Comparison of ENCODE assay signal across 8 cellular contexts in genomic region chr6:35730745-35731413, GRCh38. TPM values are rescaled to one million over a fixed set of nuclear protein-coding genes. Genes with fewer than 3 reads are reported as not detected.
DNase-seq lines count a peak whose midpoint lies in the region; ATAC-seq, FAIRE-seq and TF ChIP-seq lines count a peak whose summit lies in the region.

No MANE protein-coding gene starts in this region.

- no peak for FAIRE-seq in astrocyte (lab: Jason Lieb, UNC)

- peak overlapping the region; percentile 82 for H3K4me3 Mint-ChIP-seq in activated naive CD4-positive, alpha-beta T cell treated with anti-CD3 and anti-CD28 coated beads, Interleukin-2, amount 50 U/mL, for 24 hours
- peak overlapping the region; percentile 74 for H3K4me3 Mint-ChIP-seq in astrocyte (ENCODE audit: unreplicated experiment)
- peak overlapping the region; percentile 95 for H3K4me3 Mint-ChIP-seq in memory B cell
- H3K4me3 Mint-ChIP-seq in type B pancreatic cell, result peak overlapping the region; percentile 96

- ATAC-seq in memory B cell (ENCODE audit: low read depth) (peak; percentile 0), GM19452 (IDR thresholded peaks at IDR 0.05; ENCODE audit: unreplicated experiment) (no peak)

- H2AFZ ChIP-seq in astrocyte (ENCODE audit: low read depth, low read length), result no peak overlapping the region

- H3K27ac ChIP-seq in astrocyte (ENCODE audit: low read depth, low read length), result no peak overlapping the region

- peak overlapping the region; percentile 65 for H3K27ac Mint-ChIP-seq in activated naive CD4-positive, alpha-beta T cell treated with anti-CD3 and anti-CD28 coated beads, Interleukin-2, amount 50 U/mL, for 24 hours
- H3K27ac Mint-ChIP-seq in astrocyte (ENCODE audit: unreplicated experiment) (no peak overlapping the region), memory B cell (peak overlapping the region; percentile 95), type B pancreatic cell (peak overlapping the region; percentile 58)

- no peaks in the 10 kb centered on the region for H3K27me3 Mint-ChIP-seq in activated naive CD4-positive, alpha-beta T cell treated with anti-CD3 and anti-CD28 coated beads, Interleukin-2, amount 50 U/mL, for 24 hours
- H3K27me3 Mint-ChIP-seq in astrocyte (ENCODE audit: low read depth, unreplicated experiment) (peaks cover 21% of the 10 kb centered on the region), memory B cell (no peaks in the 10 kb centered on the region), type B pancreatic cell (peaks cover 10% of the 10 kb centered on the region)

- H3K36me3 ChIP-seq in astrocyte (ENCODE audit: insufficient read depth, low read length), result no peaks in the 10 kb centered on the region

- H3K9ac ChIP-seq in astrocyte (ENCODE audit: low read length), result no peak overlapping the region

- H3K4me1 ChIP-seq in astrocyte (ENCODE audit: insufficient read depth, low read length), result peaks cover 36% of the 10 kb centered on the region

- H3K4me2 ChIP-seq in astrocyte (ENCODE audit: low read length), result peak overlapping the region; percentile 88

- H3K9me3 ChIP-seq in astrocyte (ENCODE audit: insufficient read depth, low read depth, low read length), result no peaks in the 10 kb centered on the region

- TF ChIP-seq CTCF in astrocyte (IDR thresholded peaks at IDR 0.05; ENCODE audit: insufficient read depth, low read depth, low read length) (no peak), type B pancreatic cell (conservative IDR thresholded peaks at IDR 0.05) (no peak), GM20000 (IDR thresholded peaks at IDR 0.05; ENCODE audit: extremely low read depth, missing control alignments) (no peak)

- no peak for DNase-seq in activated naive CD4-positive, alpha-beta T cell treated with Interleukin-2 at 50 U/mL for 16 hours
- DNase-seq in astrocyte (ENCODE audit: low read depth) (no peak), memory B cell (ENCODE audit: low spot score in 2 of 2) (no peak), type B pancreatic cell (ENCODE audit: extremely low spot score, unreplicated experiment) (no peak), NCI-H1436 (lab: John Stamatoyannopoulos, UW) (no peak), GM20000 (ENCODE audit: low spot score) (no peak)

- H3K36me3 Mint-ChIP-seq in activated naive CD4-positive, alpha-beta T cell treated with anti-CD3 and anti-CD28 coated beads, Interleukin-2, amount 50 U/mL, for 24 hours, result no peaks in the 10 kb centered on the region
- no peaks in the 10 kb centered on the region for H3K36me3 Mint-ChIP-seq in astrocyte (ENCODE audit: low read depth, unreplicated experiment)
- H3K36me3 Mint-ChIP-seq in memory B cell, result no peaks in the 10 kb centered on the region
- no peaks in the 10 kb centered on the region for H3K36me3 Mint-ChIP-seq in type B pancreatic cell

- no peaks in the 10 kb centered on the region for H3K9me3 Mint-ChIP-seq in activated naive CD4-positive, alpha-beta T cell treated with anti-CD3 and anti-CD28 coated beads, Interleukin-2, amount 50 U/mL, for 24 hours
- H3K9me3 Mint-ChIP-seq in astrocyte (ENCODE audit: unreplicated experiment) (no peaks in the 10 kb centered on the region), memory B cell (no peaks in the 10 kb centered on the region), type B pancreatic cell (no peaks in the 10 kb centered on the region)

- no peaks in the 10 kb centered on the region for H3K27me3 ChIP-seq in astrocyte (ENCODE audit: insufficient read depth, low read length)

- H3K4me3 ChIP-seq in astrocyte (ENCODE audit: insufficient read depth, low read depth, low read length), result peak overlapping the region; percentile 32

- no peaks in the 10 kb centered on the region for H3K79me2 ChIP-seq in astrocyte (ENCODE audit: insufficient read depth, low read length)

- peaks cover 84% of the 10 kb centered on the region for H3K4me1 Mint-ChIP-seq in activated naive CD4-positive, alpha-beta T cell treated with anti-CD3 and anti-CD28 coated beads, Interleukin-2, amount 50 U/mL, for 24 hours
- H3K4me1 Mint-ChIP-seq in astrocyte (ENCODE audit: low read depth, unreplicated experiment), result peaks cover 28% of the 10 kb centered on the region
- peaks cover 39% of the 10 kb centered on the region for H3K4me1 Mint-ChIP-seq in memory B cell
- peaks cover 36% of the 10 kb centered on the region for H3K4me1 Mint-ChIP-seq in type B pancreatic cell (ENCODE audit: unreplicated experiment)

- H4K20me1 ChIP-seq in astrocyte (ENCODE audit: insufficient read depth, low read length), result no peaks in the 10 kb centered on the region

RNA-seq across cellular contexts. Expression of gene ARMC12, which starts 6.0 kb away (rescaled TPM):
- total RNA-seq in astrocyte (0.25 TPM in 1 of 2 replicates, not detected in the other), type B pancreatic cell (ENCODE audit: low replicate concordance) (0.26 and 1.8 TPM in 2 replicates)

RNA-seq across cellular contexts. Expression of gene FKBP5, which starts 42.2 kb away (rescaled TPM):
- total RNA-seq in astrocyte (4.2 and 4.6 TPM in 2 replicates), type B pancreatic cell (ENCODE audit: low replicate concordance) (2.0 and 12.5 TPM in 2 replicates)

RNA-seq across cellular contexts. Expression of gene CLPSL2, which starts 45.5 kb away (rescaled TPM):
- not detected in 2 replicates for total RNA-seq in astrocyte
- total RNA-seq in type B pancreatic cell (ENCODE audit: low replicate concordance), result not detected in 2 replicates

RNA-seq across cellular contexts. Expression of gene CLPSL1, which starts 49.9 kb away (rescaled TPM):
- total RNA-seq in astrocyte (not detected in 2 replicates), type B pancreatic cell (ENCODE audit: low replicate concordance) (not detected in 2 replicates)
